ENCODE assay signal across 15 cellular contexts in genomic region chr18:44548291-44549221, GRCh38.
DNase-seq lines count a peak whose midpoint lies in the region; ATAC-seq and TF ChIP-seq lines count a peak whose summit lies in the region.
"Had no signal": no experiment of that assay in that cellular context is flagged by ENCODE, and none has a peak within 500 bp of the region (broad histone marks: within the 10 kb centered on the region; RNA-seq: fewer than 3 reads in every experiment).

No MANE protein-coding gene starts in this region.

- H3K36me3 ChIP-seq in adipocyte (ENCODE audit: control insufficient read depth, insufficient read depth, low read length, severe bottlenecking) = no peaks in the 10 kb centered on the region
- H3K36me3 ChIP-seq: spleen, uterus had no signal

- H3K4me3 Mint-ChIP-seq in natural killer cell treated with Interleukin-12 subunit alpha and Interleukin-12 subunit beta and Interleukin-15 and Interleukin-18, amount 100 ng/mL, for 72 hours = peak overlapping the region; percentile 11
- H3K4me3 Mint-ChIP-seq in natural killer cell = no peak overlapping the region
- H3K4me3 Mint-ChIP-seq: activated naive CD8-positive, alpha-beta T cell treated with anti-CD3 and anti-CD28 coated beads for 36 hours; effector memory CD8-positive, alpha-beta T cell had no signal

- H3K9ac ChIP-seq in adipocyte (ENCODE audit: low read length) = no peak overlapping the region

- no peaks in the 10 kb centered on the region for H3K9me3 Mint-ChIP-seq in natural killer cell treated with Interleukin-12 subunit alpha and Interleukin-12 subunit beta and Interleukin-15 and Interleukin-18, amount 100 ng/mL, for 72 hours
- peaks cover 0 to 4% of the 10 kb centered on the region in 2 donors for H3K9me3 Mint-ChIP-seq in natural killer cell
- H3K9me3 Mint-ChIP-seq: activated naive CD8-positive, alpha-beta T cell treated with anti-CD3 and anti-CD28 coated beads for 36 hours; effector memory CD8-positive, alpha-beta T cell had no signal

- peaks cover 11% of the 10 kb centered on the region for H3K4me1 ChIP-seq in adipocyte (ENCODE audit: control insufficient read depth, insufficient read depth, low read length)
- H3K4me1 ChIP-seq: uterus had no signal

- intact Hi-C loops in natural killer cell (cut with micrococcal nuclease) (no loop called here), left ventricle myocardium superior (cut with micrococcal nuclease) (no loop called here)

- H3K27me3 Mint-ChIP-seq in natural killer cell treated with Interleukin-12 subunit alpha and Interleukin-12 subunit beta and Interleukin-15 and Interleukin-18, amount 100 ng/mL, for 72 hours = no peaks in the 10 kb centered on the region
- no peaks in the 10 kb centered on the region for H3K27me3 Mint-ChIP-seq in natural killer cell (ENCODE audit: low read depth in 2 of 2)
- H3K27me3 Mint-ChIP-seq: activated naive CD8-positive, alpha-beta T cell treated with anti-CD3 and anti-CD28 coated beads for 36 hours; effector memory CD8-positive, alpha-beta T cell had no signal

- no peak overlapping the region for H3K4me3 ChIP-seq in adipocyte (ENCODE audit: low read length)
- H3K4me3 ChIP-seq: spleen, uterus had no signal

- H3K4me1 Mint-ChIP-seq in natural killer cell treated with Interleukin-12 subunit alpha and Interleukin-12 subunit beta and Interleukin-15 and Interleukin-18, amount 100 ng/mL, for 72 hours (ENCODE audit: low read depth in 2 of 2) = peaks cover 16 to 25% of the 10 kb centered on the region in 2 donors
- peaks cover 17 to 26% of the 10 kb centered on the region in 2 donors for H3K4me1 Mint-ChIP-seq in natural killer cell

- DNase-seq in natural killer cell treated with Interleukin-12 subunit alpha and Interleukin-12 subunit beta and Interleukin-15 and Interleukin-18, amount 100 ng/mL, for 72 hours (ENCODE audit: low spot score) = no peak
- DNase-seq in natural killer cell = no peak
- peak; percentile 39 for DNase-seq in adipocyte (ENCODE audit: low read depth)
- DNase-seq in left ventricle myocardium superior = peak; percentile 45
- no peak for DNase-seq in 8988T
- no peak for DNase-seq in NCI-H1092 treated with DMSO at 0.1 percent for 48 hours (lab: John Stamatoyannopoulos, UW)
- no peak for DNase-seq in activated CD4-positive, CD25-positive, alpha-beta regulatory T cell treated with anti-CD3 and anti-CD28 coated beads, Interleukin-2, amount 50 U/mL, for 72 hours
- no peak for DNase-seq in activated T-cell treated with anti-CD3 and anti-CD28 coated beads, Interleukin-2, amount 50 U/mL, for 1 hour
- DNase-seq: activated naive CD8-positive, alpha-beta T cell treated with anti-CD3 and anti-CD28 coated beads for 36 hours; C1 segment of cervical spinal cord; effector memory CD8-positive, alpha-beta T cell; NCI-H1436 treated with DMSO at 0.1 percent for 48 hours; spleen; uterus had no signal

- no peaks in the 10 kb centered on the region for H3K27me3 ChIP-seq in adipocyte (replicated peaks; ENCODE audit: control insufficient read depth, insufficient read depth, low read length)
- H3K27me3 ChIP-seq: spleen, uterus had no signal

- H3K36me3 Mint-ChIP-seq in natural killer cell treated with Interleukin-12 subunit alpha and Interleukin-12 subunit beta and Interleukin-15 and Interleukin-18, amount 100 ng/mL, for 72 hours = no peaks in the 10 kb centered on the region
- H3K36me3 Mint-ChIP-seq in natural killer cell = peaks cover 6% of the 10 kb centered on the region
- H3K36me3 Mint-ChIP-seq: activated naive CD8-positive, alpha-beta T cell treated with anti-CD3 and anti-CD28 coated beads for 36 hours had no signal

- ATAC-seq in natural killer cell treated with Interleukin-12 subunit alpha and Interleukin-12 subunit beta and Interleukin-15 and Interleukin-18, amount 100 ng/mL, for 72 hours = no peak
- ATAC-seq in natural killer cell (no peak), left ventricle myocardium superior (peak; percentile 82)
- ATAC-seq: effector memory CD8-positive, alpha-beta T cell; Panc1 had no signal

- peak overlapping the region; percentile 51 to 82 for H3K27ac Mint-ChIP-seq in natural killer cell treated with Interleukin-12 subunit alpha and Interleukin-12 subunit beta and Interleukin-15 and Interleukin-18, amount 100 ng/mL, for 72 hours
- peak overlapping the region in 1 of 2 donors; percentile 8 for H3K27ac Mint-ChIP-seq in natural killer cell
- H3K27ac Mint-ChIP-seq: activated naive CD8-positive, alpha-beta T cell treated with anti-CD3 and anti-CD28 coated beads for 36 hours; effector memory CD8-positive, alpha-beta T cell had no signal

- no peaks in the 10 kb centered on the region for H3K9me3 ChIP-seq in adipocyte (ENCODE audit: control insufficient read depth, low read length)
- H3K9me3 ChIP-seq: spleen, uterus had no signal

- no peak for TF ChIP-seq CTCF in natural killer cell (IDR thresholded peaks at IDR 0.05)

Comparison
In these comparisons a context has a peak if more than half of its experiments do, and no peak if none do; other contexts are left out.
1. DNase-seq: peak in adipocyte (single experiment) and left ventricle myocardium superior (single experiment); none in natural killer cell treated with Interleukin-12 subunit alpha and Interleukin-12 subunit beta and Interleukin-15 and Interleukin-18, amount 100 ng/mL, for 72 hours (single experiment), natural killer cell (single experiment), 8988T (single experiment), NCI-H1092 treated with DMSO at 0.1 percent for 48 hours (single experiment), activated CD4-positive, CD25-positive, alpha-beta regulatory T cell treated with anti-CD3 and anti-CD28 coated beads, Interleukin-2, amount 50 U/mL, for 72 hours (single experiment) and activated T-cell treated with anti-CD3 and anti-CD28 coated beads, Interleukin-2, amount 50 U/mL, for 1 hour (single experiment).